9 cellular contexts compared by ENCODE assay signal in the genomic region with DNA sequence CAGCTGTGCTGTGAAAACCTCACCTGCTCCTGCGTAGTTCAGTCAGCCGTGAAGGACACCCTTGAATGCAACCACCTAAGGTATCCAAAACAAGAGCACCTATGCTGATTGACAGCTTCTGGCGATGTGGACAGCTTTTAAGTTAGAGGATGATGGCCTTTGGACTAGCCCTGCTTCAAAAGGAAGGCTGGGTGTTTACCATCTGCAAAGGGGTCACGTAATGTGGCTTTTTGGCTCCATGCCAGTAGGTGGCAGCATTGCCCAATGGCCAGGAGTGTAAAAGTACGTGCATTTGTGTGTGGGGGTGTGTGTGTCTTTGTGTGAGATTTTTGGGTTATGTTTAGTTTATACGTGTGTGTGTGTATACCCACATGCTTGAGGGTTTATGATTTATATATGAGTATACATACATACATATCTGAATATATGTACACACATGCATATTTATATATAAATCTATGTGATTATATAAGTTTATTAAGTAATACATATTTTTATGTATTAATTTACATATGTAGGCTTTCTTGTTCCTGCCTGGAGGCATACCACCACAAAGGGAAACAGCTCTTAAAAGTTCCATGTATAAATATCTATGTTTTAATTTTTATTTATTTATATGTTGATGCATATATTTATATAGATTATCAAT.
DNase-seq lines count a peak whose midpoint lies in the region; ATAC-seq, FAIRE-seq and TF ChIP-seq lines count a peak whose summit lies in the region.
"Had no signal": no experiment of that assay in that cellular context is flagged by ENCODE, and none has a peak within 500 bp of the region (broad histone marks: within the 10 kb centered on the region; RNA-seq: fewer than 3 reads in every experiment).

No MANE protein-coding gene starts in this region.

- no peaks in the 10 kb centered on the region for H3K9me3 ChIP-seq in Loucy (ENCODE audit: insufficient read depth, low read depth, low read length)
- no peaks in the 10 kb centered on the region for H3K9me3 ChIP-seq in WERI-Rb-1 (ENCODE audit: severe bottlenecking)
- no peaks in the 10 kb centered on the region for H3K9me3 ChIP-seq in kidney (ENCODE audit: control insufficient read depth in 1 of 2, low read length in 2 of 2)

- H3K9me2 ChIP-seq in Loucy (replicated peaks; ENCODE audit: low read depth, low read length), result no peaks in the 10 kb centered on the region

- peak; percentile 78 for ATAC-seq in GM21576 (IDR thresholded peaks at IDR 0.05; ENCODE audit: unreplicated experiment)

- no peak overlapping the region for H2AFZ ChIP-seq in Loucy (ENCODE audit: low read length)

- no peak overlapping the region for H3K4me3 ChIP-seq in Loucy (ENCODE audit: low read length, poor library complexity, severe bottlenecking)
- no peak overlapping the region for H3K4me3 ChIP-seq in WERI-Rb-1 (ENCODE audit: low read depth, low read length)
- H3K4me3 ChIP-seq in epithelial cell of proximal tubule (ENCODE audit: low read depth, low read length), result no peak overlapping the region
- H3K4me3 ChIP-seq in kidney (ENCODE audit: low read length in 2 of 2), result no peak overlapping the region
- H3K4me3 ChIP-seq: lung had no signal

- H3K27me3 ChIP-seq in Loucy (ENCODE audit: insufficient read depth, low read length, poor library complexity, severe bottlenecking) (no peaks in the 10 kb centered on the region), WERI-Rb-1 (ENCODE audit: insufficient read depth, low read depth, severe bottlenecking) (no peaks in the 10 kb centered on the region)

- H3K4me2 ChIP-seq in Loucy (ENCODE audit: low read depth, low read length, poor library complexity, severe bottlenecking), result no peak overlapping the region

- H3K36me3 ChIP-seq in Loucy (ENCODE audit: insufficient read depth, low read length) (no peaks in the 10 kb centered on the region), WERI-Rb-1 (no peaks in the 10 kb centered on the region), kidney (ENCODE audit: control insufficient read depth in 1 of 2, insufficient read depth in 2 of 2, low read length in 2 of 2) (no peaks in the 10 kb centered on the region)

- FAIRE-seq in kidney (lab: Jason Lieb, UNC), result no peak

- H3K79me2 ChIP-seq in Loucy (ENCODE audit: insufficient read depth, low read length), result no peaks in the 10 kb centered on the region

- no peak overlapping the region for H3K9ac ChIP-seq in Loucy (ENCODE audit: low read depth, low read length, poor library complexity, severe bottlenecking)
- no peak overlapping the region for H3K9ac ChIP-seq in kidney (ENCODE audit: low read length in 2 of 2)

- no peaks in the 10 kb centered on the region for H4K20me1 ChIP-seq in Loucy (ENCODE audit: insufficient read depth, low read length, poor library complexity, severe bottlenecking)

- no peaks in the 10 kb centered on the region for H3K4me1 ChIP-seq in Loucy (ENCODE audit: insufficient read depth, low read length, poor library complexity, severe bottlenecking)
- H3K4me1 ChIP-seq in kidney (ENCODE audit: control insufficient read depth in 1 of 2, insufficient read depth in 1 of 2, low read depth in 1 of 2, low read length in 2 of 2), result peaks cover 0 to 2% of the 10 kb centered on the region in 2 donors

- H3F3A ChIP-seq in Loucy (ENCODE audit: low read depth), result no peaks in the 10 kb centered on the region

- intact Hi-C loops in kidney (cut with DNase I), result no loop called here

- TF ChIP-seq CTCF in Loucy (conservative IDR thresholded peaks at IDR 0.05; ENCODE audit: low read length) (peak; percentile 85), WERI-Rb-1 (IDR thresholded peaks at IDR 0.05; ENCODE audit: low read depth, low read length) (peak; percentile 92), epithelial cell of proximal tubule (conservative IDR thresholded peaks at IDR 0.05; ENCODE audit: low read depth, low read length) (peak; percentile 65), kidney (IDR thresholded peaks at IDR 0.05; ENCODE audit: borderline replicate concordance, extremely low read depth, insufficient read depth) (no peak)

- DNase-seq in ELF-1 (ENCODE audit: low read depth, low spot score) (peak; percentile 70), WERI-Rb-1 (peak; percentile 77), epithelial cell of proximal tubule (ENCODE audit: low read depth) (no peak), kidney (no peak), GM19240 (ENCODE audit: insufficient read length, low spot score) (no peak)
- DNase-seq in stimulated activated CD4-positive, alpha-beta T cell treated with anti-CD3 and anti-CD28 coated beads, Interleukin-1b, Interleukin-23, amount 100 ng/mL, for 4 hours (ENCODE audit: low read depth in 2 of 2), result peak; percentile 3 to 13

- H3K27ac ChIP-seq in WERI-Rb-1 (no peak overlapping the region), kidney (ENCODE audit: low read depth in 2 of 2, low read length in 2 of 2) (no peak overlapping the region)

Comparison
In these comparisons a context has a peak if more than half of its experiments do, and no peak if none do; other contexts are left out.
1. DNase-seq: peak in ELF-1 (single experiment), WERI-Rb-1 (single experiment) and stimulated activated CD4-positive, alpha-beta T cell treated with anti-CD3 and anti-CD28 coated beads, Interleukin-1b, Interleukin-23, amount 100 ng/mL, for 4 hours (2 of 2); none in epithelial cell of proximal tubule (single experiment), kidney (single experiment) and GM19240 (single experiment).